20 cellular contexts compared by ENCODE assay signal in the genomic region with DNA sequence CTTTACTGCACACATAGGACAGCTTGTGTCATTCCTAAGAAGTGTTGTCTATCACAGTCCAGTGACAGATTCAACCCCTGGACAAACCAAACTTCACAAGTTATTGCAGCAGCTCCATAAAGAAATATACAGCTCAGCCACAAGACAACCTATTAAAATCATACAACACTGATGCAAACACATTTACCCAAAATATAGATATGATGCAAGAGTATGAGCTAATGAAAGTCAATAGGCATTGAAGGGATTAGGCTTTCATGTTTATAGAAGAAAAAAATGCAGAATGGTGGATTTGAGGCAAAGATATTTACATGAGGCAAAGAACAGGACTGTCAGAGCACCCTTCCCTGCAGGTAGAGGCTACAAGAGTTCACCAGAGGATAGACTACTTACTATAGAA.
"Had no signal": no experiment of that assay in that cellular context is flagged by ENCODE, and none has a peak within 500 bp of the region (broad histone marks: within the 10 kb centered on the region; RNA-seq: fewer than 3 reads in every experiment).

No MANE protein-coding gene starts in this region.

- H3K36me3 ChIP-seq: MG63, SJSA1 had no signal

- H3K4me1 ChIP-seq: SJSA1 had no signal

- H3K4me3 ChIP-seq: MG63, SJSA1, SK-N-MC had no signal

- FAIRE-seq: RCC 7860 had no signal

- H3K27me3 ChIP-seq: MG63 had no signal

- DNase-seq: KBM-7, MG63, NCI-H1092, NCI-H1105 treated with DMSO at 0.1 percent for 48 hours, NCI-H1417 treated with DMSO at 0.1 percent for 48 hours, NCI-H146, NCI-H1694 treated with DMSO at 0.1 percent for 48 hours, NCI-H1930, NCI-H2081, NCI-H2107, NCI-H2227 treated with DMSO at 0.1 percent for 48 hours, NCI-H524, NCI-H526 treated with DMSO at 0.1 percent for 48 hours, NCI-H748 treated with DMSO at 0.1 percent for 48 hours, Right ventricle myocardium superior, RPMI8226, SIG-M5 had no signal

- H3K27ac ChIP-seq: SJSA1, SK-N-MC had no signal

- H3K9me3 ChIP-seq: MG63, SJSA1 had no signal
